In the genomic region with DNA sequence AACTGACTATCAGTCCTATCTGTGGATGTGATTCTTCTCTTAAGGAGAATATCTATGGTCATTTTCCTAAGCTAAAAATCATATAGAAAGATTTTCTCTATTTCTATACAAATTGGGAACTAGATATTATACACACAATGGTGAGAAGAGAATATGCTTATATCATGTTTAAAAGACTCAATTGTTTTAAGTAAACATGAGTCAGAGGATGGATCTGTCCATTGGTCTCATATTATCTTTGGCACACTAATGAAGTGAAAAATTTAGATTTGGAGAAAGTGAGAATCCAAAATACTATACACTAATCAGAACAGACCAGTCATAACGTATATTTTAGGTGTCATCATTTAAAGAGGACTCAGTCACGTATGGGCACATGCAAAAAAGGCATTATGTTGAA, we compare ENCODE assay signal across 8 cellular contexts. TPM values are rescaled to one million over a fixed set of nuclear protein-coding genes. Genes with fewer than 3 reads are reported as not detected.
"Had no signal": no experiment of that assay in that cellular context is flagged by ENCODE, and none has a peak within 500 bp of the region (broad histone marks: within the 10 kb centered on the region; RNA-seq: fewer than 3 reads in every experiment).

No MANE protein-coding gene starts in this region.

- H3K4me3 ChIP-seq: GM23338 had no signal

- DNase-seq: H9, HCEC 1CT, KBM-7 had no signal

- FAIRE-seq: H1, H54, HepG2 had no signal

RNA-seq across cellular contexts. Expression of gene SPINK14, which starts 16.5 kb away (rescaled TPM):
- total RNA-seq: GM23338, H1, H9, HepG2, HT1080 had no signal

RNA-seq across cellular contexts. Expression of gene SPINK6, which starts 51.0 kb away (rescaled TPM):
- total RNA-seq: GM23338, H1, H9, HepG2 had no signal
